ENCODE assay signal across 21 cellular contexts in the genomic region with DNA sequence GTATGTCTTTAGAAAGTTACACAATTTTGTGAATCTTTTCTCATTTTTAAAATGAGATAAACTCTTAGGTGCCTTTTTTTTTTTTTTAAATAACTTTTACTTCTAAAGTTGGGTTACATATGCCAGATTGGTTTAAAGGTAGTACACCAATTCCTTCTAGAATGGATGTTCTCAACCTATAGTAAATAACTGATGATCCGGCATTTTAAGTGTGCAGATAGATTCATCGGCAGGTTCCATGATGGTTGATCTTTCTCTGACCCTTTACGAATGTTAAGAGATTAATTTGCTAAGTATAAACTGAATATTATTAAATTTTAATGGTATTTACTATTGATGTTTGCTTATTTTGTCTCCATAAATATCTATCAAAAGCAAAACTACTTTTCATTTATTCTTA.
DNase-seq lines count a peak whose midpoint lies in the region; FAIRE-seq and TF ChIP-seq lines count a peak whose summit lies in the region.
"Had no signal": no experiment of that assay in that cellular context is flagged by ENCODE, and none has a peak within 500 bp of the region (broad histone marks: within the 10 kb centered on the region; RNA-seq: fewer than 3 reads in every experiment).

No MANE protein-coding gene starts in this region.

- H3K9ac ChIP-seq in Loucy (ENCODE audit: low read depth, low read length, poor library complexity, severe bottlenecking), result no peak overlapping the region
- H3K9ac ChIP-seq: BLaER1 treated with 17β-estradiol and CSF1 and Interleukin-3, amounts not matched to agents 10 nM and 100 nM had no signal

- intact Hi-C loops in posterior cingulate gyrus (cut with DNase I), result no loop called here

- H3K4me3 ChIP-seq in Loucy (ENCODE audit: low read length, poor library complexity, severe bottlenecking), result no peak overlapping the region
- H3K4me3 ChIP-seq: A549; BLaER1 treated with 17β-estradiol and CSF1 and Interleukin-3, amounts not matched to agents 10 nM and 100 nM; GM12878 had no signal

- H3K36me3 ChIP-seq in Loucy (ENCODE audit: insufficient read depth, low read length), result peaks cover 40% of the 10 kb centered on the region; the same call in 1 of the 2 replicates

- in situ Hi-C loops in KBM-7 (cut with MboI; ENCODE audit: low pct_unique_long_range_greater_than_20kb, low sequenced_read_pairs), result no loop called here

- FAIRE-seq in A204.1 (lab: Jason Lieb, UNC), result peak; percentile 57
- peak; percentile 59 for FAIRE-seq in G401.6 (lab: Jason Lieb, UNC)
- FAIRE-seq in islet of Langerhans (lab: Jason Lieb, UNC), result peak; percentile 53
- FAIRE-seq: A549, D721Med, GM12878, GM18507 had no signal

- H3K79me2 ChIP-seq in Loucy (ENCODE audit: insufficient read depth, low read length), result peaks cover 38% of the 10 kb centered on the region

- peaks cover 30% of the 10 kb centered on the region for H3K4me1 ChIP-seq in Loucy (ENCODE audit: insufficient read depth, low read length, poor library complexity, severe bottlenecking)
- H3K4me1 ChIP-seq: A549 had no signal

- no peaks in the 10 kb centered on the region for H3K9me2 ChIP-seq in Loucy (replicated peaks; ENCODE audit: low read depth, low read length)

- no peak for TF ChIP-seq CTCF in Loucy (conservative IDR thresholded peaks at IDR 0.05; ENCODE audit: low read length)

- no peaks in the 10 kb centered on the region for H3K27me3 ChIP-seq in Loucy (ENCODE audit: insufficient read depth, low read length, poor library complexity, severe bottlenecking)
- H3K27me3 ChIP-seq: BLaER1 treated with 17β-estradiol and CSF1 and Interleukin-3, amounts not matched to agents 10 nM and 100 nM had no signal

- DNase-seq in KBM-7 (no peak), posterior cingulate gyrus (no peak)
- DNase-seq in stimulated activated CD8-positive, alpha-beta memory T cell treated with anti-CD3 and anti-CD28 coated beads, Interleukin-4, amount 100 ng/mL, for 48 hours, result no peak
- DNase-seq: 8988T; AML-193; Caco-2; Calu3; CD4-positive, alpha-beta memory T cell; CD4-positive, CD25-positive, alpha-beta regulatory T cell; CD8-positive, alpha-beta memory T cell; DMS79 treated with DMSO at 0.1 percent for 48 hours; GDM1 had no signal

- H3F3A ChIP-seq in Loucy (ENCODE audit: low read depth), result no peaks in the 10 kb centered on the region

- H3K4me2 ChIP-seq in Loucy (ENCODE audit: low read depth, low read length, poor library complexity, severe bottlenecking), result peak overlapping the region; percentile 22
- H3K4me2 ChIP-seq: A549; BLaER1 treated with 17β-estradiol and CSF1 and Interleukin-3, amounts not matched to agents 10 nM and 100 nM had no signal

- H2AFZ ChIP-seq in Loucy (ENCODE audit: low read length), result no peak overlapping the region

- no peaks in the 10 kb centered on the region for H3K9me3 ChIP-seq in Loucy (ENCODE audit: insufficient read depth, low read depth, low read length)
- H3K9me3 ChIP-seq: A549; BLaER1 treated with 17β-estradiol and CSF1 and Interleukin-3, amounts not matched to agents 10 nM and 100 nM; Caco-2 had no signal

- peaks cover 42% of the 10 kb centered on the region for H4K20me1 ChIP-seq in Loucy (ENCODE audit: insufficient read depth, low read length, poor library complexity, severe bottlenecking)
